ENCODE assay signal across 2 cellular contexts in the genomic region with DNA sequence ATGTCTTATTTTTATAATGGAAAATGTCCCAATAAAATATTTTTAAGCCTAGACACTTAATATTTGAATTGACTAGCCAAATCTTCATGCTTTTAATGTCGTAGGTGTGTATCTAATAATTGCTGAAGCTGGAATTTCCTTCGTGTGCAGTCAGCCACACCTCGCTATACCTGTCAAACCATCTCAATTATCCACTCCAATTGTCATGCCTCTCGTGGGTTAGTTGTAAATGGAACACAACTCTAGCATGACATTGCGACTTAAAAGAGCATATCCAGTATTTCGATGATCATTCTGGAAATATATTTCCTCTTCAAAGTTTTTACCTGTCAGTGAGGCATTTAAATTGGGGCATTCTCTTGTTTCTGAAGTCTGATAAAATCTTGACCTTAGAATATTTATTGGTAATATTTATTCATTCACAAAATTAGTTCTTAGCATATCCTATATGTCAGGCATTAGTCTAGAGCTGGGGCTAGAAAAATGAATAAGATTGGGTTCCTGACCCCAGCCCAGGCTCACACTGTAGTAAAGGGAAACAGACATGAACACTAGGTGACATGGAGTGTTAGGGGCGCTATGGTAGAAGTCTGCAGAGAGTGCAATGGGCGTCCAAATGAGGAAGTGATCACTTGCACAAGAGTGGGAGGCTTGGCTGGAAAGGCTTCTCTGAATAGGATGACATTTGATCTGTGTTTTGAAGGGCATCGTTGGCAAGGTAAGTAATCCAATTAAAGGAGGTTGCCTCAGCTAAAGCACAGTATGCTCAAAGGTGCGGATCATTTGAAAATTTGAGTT.
TF ChIP-seq lines count a peak whose summit lies in the region.

No MANE protein-coding gene starts in this region.

TF ChIP-seq in GM12878, 131 proteins besides CTCF, POLR2A, EP300 and RAD21 (continued from another document):
- TF ChIP-seq EGR1 (IDR thresholded peaks at IDR 0.05; ENCODE audit: borderline replicate concordance in 1 of 2, low read depth in 2 of 2, low read length in 2 of 2) (peak in 1 of 2 experiments; percentile 32; a peak in 1 of 3 replicates), PKNOX1 (IDR thresholded peaks at IDR 0.05) (peak; percentile 24; the same call in 1 of the 2 replicates), IRF4 (IDR thresholded peaks at IDR 0.05; ENCODE audit: low read depth, low read length) (peak; percentile 86), TCF3 (IDR thresholded peaks at IDR 0.05; ENCODE audit: borderline replicate concordance, insufficient read depth, low read depth, low read length) (no peak), GABPA (IDR thresholded peaks at IDR 0.05; ENCODE audit: low read depth) (no peak), ZBTB33 (IDR thresholded peaks at IDR 0.05) (no peak), IKZF1 (conservative IDR thresholded peaks at IDR 0.05) (peak; percentile 42; the same call in 1 of the 2 replicates), IKZF2 (IDR thresholded peaks at IDR 0.05) (peak; percentile 28 to 43; a peak in 1 of 4 replicates)

TF ChIP-seq in HEK293T, 16 proteins besides CTCF, POLR2A, EP300 and RAD21 (continued from another document):
- no peak for TF ChIP-seq HDGF (IDR thresholded peaks at IDR 0.05; ENCODE audit: borderline replicate concordance)
- no peak for TF ChIP-seq L3MBTL2 (conservative IDR thresholded peaks at IDR 0.05)
- TF ChIP-seq PKNOX1 (IDR thresholded peaks at IDR 0.05): no peak
- TF ChIP-seq LEF1 (IDR thresholded peaks at IDR 0.05; ENCODE audit: borderline replicate concordance): no peak
- no peak for TF ChIP-seq FOXK2 (IDR thresholded peaks at IDR 0.05)
- TF ChIP-seq SP1 (IDR thresholded peaks at IDR 0.05): no peak
- no peak for TF ChIP-seq FOXA1 (IDR thresholded peaks at IDR 0.05)
- TF ChIP-seq ZNF384 (IDR thresholded peaks at IDR 0.05): no peak
- no peak for TF ChIP-seq TARDBP (IDR thresholded peaks at IDR 0.05)
- TF ChIP-seq ARNT (IDR thresholded peaks at IDR 0.05): no peak
- no peak for TF ChIP-seq CTBP1 (IDR thresholded peaks at IDR 0.05; ENCODE audit: borderline replicate concordance)
- TF ChIP-seq ELF4 (IDR thresholded peaks at IDR 0.05): no peak
